8 cellular contexts compared by ENCODE assay signal in the genomic region with DNA sequence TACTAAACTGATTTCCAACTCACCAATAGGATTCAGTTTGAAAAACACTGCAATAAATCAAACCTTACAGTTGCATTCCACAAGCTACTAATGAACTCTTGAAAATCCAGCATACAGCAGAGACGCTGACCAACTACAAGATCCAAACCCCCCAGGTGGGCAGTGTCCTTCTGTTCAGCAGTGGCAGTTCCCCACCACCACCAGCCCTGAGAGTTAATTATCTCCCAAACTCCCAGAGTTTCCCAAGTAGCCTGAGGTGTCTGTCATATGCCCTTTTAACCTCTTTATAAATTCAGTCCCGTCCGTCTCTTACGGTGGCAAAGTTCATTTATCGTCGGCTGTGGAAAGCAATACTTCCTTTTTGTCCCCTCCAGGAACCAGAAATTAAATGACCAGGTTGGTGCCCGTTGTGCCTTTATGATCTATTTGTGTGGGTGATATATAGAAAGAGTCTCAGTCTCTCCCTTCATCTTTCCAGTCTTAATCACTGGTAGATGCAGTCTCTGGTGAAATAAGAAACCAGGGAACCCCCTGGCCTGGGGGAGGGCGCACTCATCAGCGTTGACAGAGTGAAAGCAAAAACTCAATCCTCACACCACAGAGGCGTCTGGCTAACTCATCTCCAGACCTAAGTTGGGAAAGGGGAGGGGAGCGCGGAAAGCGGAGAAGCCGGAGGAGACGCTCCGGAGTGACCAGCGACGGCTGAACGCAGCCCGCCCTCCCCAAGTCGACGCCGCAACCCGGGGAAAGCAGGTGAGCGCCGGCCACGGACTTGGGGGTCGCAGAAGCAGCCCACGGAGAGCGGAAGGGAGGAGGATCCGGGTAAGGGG.
DNase-seq lines count a peak whose midpoint lies in the region; ATAC-seq lines count a peak whose summit lies in the region.

No MANE protein-coding gene starts in this region.

- no peaks in the 10 kb centered on the region for H3K36me3 ChIP-seq in muscle layer of colon (ENCODE audit: insufficient read depth, low read length)

- H3K27ac ChIP-seq in epithelial cell of prostate (peak overlapping the region; percentile 74), muscle layer of colon (ENCODE audit: low read depth, low read length) (peak overlapping the region; percentile 93)

- ATAC-seq in HG02759 (IDR thresholded peaks at IDR 0.05; ENCODE audit: unreplicated experiment), result peak; percentile 58

- H3K4me3 ChIP-seq in muscle layer of colon (ENCODE audit: low read depth in 1 of 2, low read length in 2 of 2), result peak overlapping the region; percentile 83 to 85

- DNase-seq in NCI-H1105 (lab: John Stamatoyannopoulos, UW) (peak; percentile 15), NCI-H1105 treated with DMSO at 0.1 percent for 48 hours (lab: John Stamatoyannopoulos, UW) (no peak), NCI-H526 treated with DMSO at 0.1 percent for 48 hours (lab: John Stamatoyannopoulos, UW) (peak; percentile 35), epithelial cell of prostate (ENCODE audit: low read depth, low spot score) (no peak)
- DNase-seq in activated CD8-positive, alpha-beta memory T cell treated with anti-CD3 and anti-CD28 coated beads, Interleukin-2, amount 50 U/mL, for 24 hours (ENCODE audit: extremely low read depth), result peak; percentile 78
- peak; percentile 65 to 75 for DNase-seq in stimulated activated CD8-positive, alpha-beta memory T cell treated with anti-CD3 and anti-CD28 coated beads, Interleukin-7, amount 100 ng/mL, for 4 hours (ENCODE audit: low read depth in 2 of 2)

- H3K9me3 ChIP-seq in muscle layer of colon (ENCODE audit: low read length), result no peaks in the 10 kb centered on the region

- H3K27me3 ChIP-seq in muscle layer of colon (ENCODE audit: control insufficient read depth in 1 of 2, insufficient read depth in 2 of 2, low read length in 2 of 2), result no peaks in the 10 kb centered on the region

- peaks cover 51% of the 10 kb centered on the region for H3K4me1 ChIP-seq in muscle layer of colon (ENCODE audit: insufficient read depth, low read length)

- peak overlapping the region; percentile 69 for H3K9ac ChIP-seq in muscle layer of colon (ENCODE audit: low read length)

Comparison
In these comparisons a context has a peak if more than half of its experiments do, and no peak if none do; other contexts are left out.
1. DNase-seq: peak in NCI-H1105 (single experiment), NCI-H526 treated with DMSO at 0.1 percent for 48 hours (single experiment), activated CD8-positive, alpha-beta memory T cell treated with anti-CD3 and anti-CD28 coated beads, Interleukin-2, amount 50 U/mL, for 24 hours (single experiment) and stimulated activated CD8-positive, alpha-beta memory T cell treated with anti-CD3 and anti-CD28 coated beads, Interleukin-7, amount 100 ng/mL, for 4 hours (2 of 2); none in NCI-H1105 treated with DMSO at 0.1 percent for 48 hours (single experiment) and epithelial cell of prostate (single experiment).